ENCODE assay signal across 19 cellular contexts in genomic region chr2:9441556-9441955, GRCh38.
"Had no signal": no experiment of that assay in that cellular context is flagged by ENCODE, and none has a peak within 500 bp of the region (broad histone marks: within the 10 kb centered on the region; RNA-seq: fewer than 3 reads in every experiment).

No MANE protein-coding gene starts in this region.

- H3K4me3 ChIP-seq: adrenal gland, body of pancreas, coronary artery, gastrocnemius medialis, left lung, mucosa of descending colon, right lobe of liver, spleen, thyroid gland had no signal

- ATAC-seq: activated CD4-positive, CD25-positive, alpha-beta regulatory T cell treated with anti-CD3 and anti-CD28 coated beads, Interleukin-2, amount 50 U/mL, for 24 hours; activated T-helper 17 cell treated with anti-CD3 and anti-CD28 coated beads, Interleukin-2, amount 50 U/mL, for 72 hours; body of pancreas; gastrocnemius medialis; left lung; mucosa of descending colon; naive thymus-derived CD8-positive, alpha-beta T cell; right lobe of liver; stimulated activated naive CD8-positive, alpha-beta T cell treated with anti-CD3 and anti-CD28 coated beads, Interleukin-15, amount 100 ng/mL, for 72 hours had no signal

- H3K9me3 ChIP-seq: adrenal gland, body of pancreas, gastrocnemius medialis, left lung, mucosa of descending colon, right lobe of liver, spleen, thyroid gland had no signal

- H3K4me1 ChIP-seq: adrenal gland, body of pancreas, gastrocnemius medialis, left lung, right lobe of liver, spleen, thyroid gland had no signal

- H3K27me3 ChIP-seq: adrenal gland, body of pancreas, gastrocnemius medialis, left lung, right lobe of liver, spleen, thyroid gland had no signal

- DNase-seq: activated naive CD4-positive, alpha-beta T cell treated with anti-CD3 and anti-CD28 coated beads for 36 hours; adrenal gland; body of pancreas; central memory CD4-positive, alpha-beta T cell; effector CD4-positive, alpha-beta T cell; gastrocnemius medialis; left lung; mammary epithelial cell; mucosa of descending colon; naive thymus-derived CD8-positive, alpha-beta T cell; occipital lobe; right lobe of liver; spleen; stimulated activated CD4-positive, alpha-beta T cell treated with anti-CD3 and anti-CD28 coated beads, Interleukin-1b, Interleukin-23, amount 100 ng/mL, for 48 hours; stimulated activated naive CD8-positive, alpha-beta T cell treated with anti-CD3 and anti-CD28 coated beads, Interleukin-15, amount 100 ng/mL, for 72 hours; thyroid gland had no signal

- H3K27ac ChIP-seq: adrenal gland, body of pancreas, coronary artery, gastrocnemius medialis, left lung, right lobe of liver, spleen, thyroid gland had no signal
